Comparison of ENCODE assay signal across 8 cellular contexts in the genomic region with DNA sequence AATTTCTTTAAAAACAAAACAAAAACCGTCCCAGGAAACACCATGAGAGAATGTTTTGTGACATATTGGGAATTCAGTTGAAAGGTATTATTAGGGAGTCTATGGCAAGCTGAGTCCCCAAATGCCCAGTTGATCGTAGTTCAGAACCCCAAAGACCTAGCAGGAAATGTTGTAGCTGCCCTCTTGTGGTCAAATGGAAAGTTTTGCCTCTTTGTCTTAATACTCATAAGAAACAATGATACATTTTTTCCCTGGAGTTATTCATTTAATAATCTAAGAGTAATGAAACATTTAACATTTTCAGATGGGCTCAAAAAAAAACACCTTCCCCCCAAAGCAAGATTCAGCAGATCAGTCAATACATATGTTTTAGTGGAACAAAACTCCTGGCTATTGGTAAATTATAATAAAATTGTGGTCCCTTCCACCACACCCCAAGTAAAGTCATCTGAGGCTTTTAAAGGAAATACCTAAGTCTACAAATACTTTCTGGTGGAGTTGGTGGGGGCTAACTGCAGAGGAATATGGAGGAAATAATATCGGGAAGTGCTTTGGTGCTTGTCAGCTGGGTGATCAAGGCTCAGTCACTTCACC. TPM values are rescaled to one million over a fixed set of nuclear protein-coding genes. Genes with fewer than 3 reads are reported as not detected.
DNase-seq lines count a peak whose midpoint lies in the region; ATAC-seq and TF ChIP-seq lines count a peak whose summit lies in the region.

No MANE protein-coding gene starts in this region.

- H3K9me3 Mint-ChIP-seq in activated naive CD4-positive, alpha-beta T cell treated with anti-CD3 and anti-CD28 coated beads, Interleukin-2, amount 10 ng/mL, durations not matched to agents 7 days and 5 days: no peaks in the 10 kb centered on the region
- no peaks in the 10 kb centered on the region for H3K9me3 Mint-ChIP-seq in activated T-cell treated with anti-CD3 and anti-CD28 coated beads, Interleukin-2, amount 50 U/mL, for 4 hours

- H3K36me3 ChIP-seq in HEK293 (ENCODE audit: control insufficient read depth in 2 of 2, insufficient read depth in 1 of 2, low read length in 2 of 2) (no peaks in the 10 kb centered on the region), mesendoderm (ENCODE audit: control insufficient read depth, insufficient read depth, low read length) (no peaks in the 10 kb centered on the region)

- H3K27ac Mint-ChIP-seq in activated naive CD4-positive, alpha-beta T cell treated with anti-CD3 and anti-CD28 coated beads, Interleukin-2, amount 10 ng/mL, durations not matched to agents 7 days and 5 days: no peak overlapping the region

- no peaks in the 10 kb centered on the region for H3K27me3 ChIP-seq in mesendoderm (ENCODE audit: insufficient read depth, low read length, poor library complexity)

- H3K18ac ChIP-seq in mesendoderm (ENCODE audit: low read length): no peak overlapping the region

- no peaks in the 10 kb centered on the region for H3K9me3 ChIP-seq in HEK293 (ENCODE audit: control insufficient read depth, insufficient read depth, low read depth, low read length)

- no peak overlapping the region for H2AK5ac ChIP-seq in mesendoderm (ENCODE audit: low read length)

- no peak overlapping the region for H3K9ac ChIP-seq in mesendoderm (ENCODE audit: low read length)

- CTCF ChIA-PET in HEK293 (lab: Yijun Ruan, JAX): interaction anchor here (0.7 to 7.2 kb wide), 38 partner anchors 9 to 929 kb away, joined by 3 to 88 read pairs (median 4); partner anchors contain the start of gene EFEMP1
- CTCF ChIA-PET in activated naive CD4-positive, alpha-beta T cell treated with anti-CD3 and anti-CD28 coated beads, Interleukin-2, amount 10 ng/mL, durations not matched to agents 7 days and 5 days (lab: Charles Lee): interaction anchor here (1.3 to 2.5 kb wide), 2 partner anchors 53 to 242 kb away, joined by 3 to 11 read pairs; no protein-coding TSS in a partner anchor

- H3K4me2 ChIP-seq in mesendoderm (ENCODE audit: low read length): no peak overlapping the region

- H3K4me1 ChIP-seq in HEK293 (ENCODE audit: control insufficient read depth, insufficient read depth, low read length) (no peaks in the 10 kb centered on the region), mesendoderm (ENCODE audit: control insufficient read depth, low read depth, low read length) (no peaks in the 10 kb centered on the region)

- H3K79me2 ChIP-seq in mesendoderm (ENCODE audit: control insufficient read depth, insufficient read depth, low read length): no peaks in the 10 kb centered on the region

- H3K4ac ChIP-seq in mesendoderm (ENCODE audit: low read depth, low read length): no peak overlapping the region

- H4K8ac ChIP-seq in mesendoderm (ENCODE audit: low read depth, low read length): no peak overlapping the region

- no peak overlapping the region for H2BK120ac ChIP-seq in mesendoderm (ENCODE audit: low read depth, low read length)

- H4K5ac ChIP-seq in mesendoderm (ENCODE audit: low read length): no peak overlapping the region

- no peak overlapping the region for H2BK15ac ChIP-seq in mesendoderm (replicated peaks; ENCODE audit: low read depth)

- POLR2A ChIA-PET in HEK293 (lab: Yijun Ruan, JAX): no interaction called here

- no peak overlapping the region for H3K56ac ChIP-seq in mesendoderm (ENCODE audit: low read length)

- no peaks in the 10 kb centered on the region for H3K27me3 Mint-ChIP-seq in activated naive CD4-positive, alpha-beta T cell treated with anti-CD3 and anti-CD28 coated beads, Interleukin-2, amount 10 ng/mL, durations not matched to agents 7 days and 5 days
- H3K27me3 Mint-ChIP-seq in activated T-cell treated with anti-CD3 and anti-CD28 coated beads, Interleukin-2, amount 50 U/mL, for 4 hours (ENCODE audit: low read depth): peaks cover 3% of the 10 kb centered on the region

- WGBS in mesendoderm (ENCODE audit: extremely low coverage, insufficient coverage, low lambda C conversion rate): no CpG with 5 or more reads among the region's 3 CpGs

- no peak overlapping the region for H3K4me3 Mint-ChIP-seq in activated naive CD4-positive, alpha-beta T cell treated with anti-CD3 and anti-CD28 coated beads, Interleukin-2, amount 10 ng/mL, durations not matched to agents 7 days and 5 days
- H3K4me3 Mint-ChIP-seq in activated T-cell treated with anti-CD3 and anti-CD28 coated beads, Interleukin-2, amount 50 U/mL, for 4 hours: no peak overlapping the region

- H3K4me1 Mint-ChIP-seq in activated naive CD4-positive, alpha-beta T cell treated with anti-CD3 and anti-CD28 coated beads, Interleukin-2, amount 10 ng/mL, durations not matched to agents 7 days and 5 days: no peaks in the 10 kb centered on the region
- no peaks in the 10 kb centered on the region for H3K4me1 Mint-ChIP-seq in activated T-cell treated with anti-CD3 and anti-CD28 coated beads, Interleukin-2, amount 50 U/mL, for 4 hours (ENCODE audit: low read depth)

- H3K36me3 Mint-ChIP-seq in activated naive CD4-positive, alpha-beta T cell treated with anti-CD3 and anti-CD28 coated beads, Interleukin-2, amount 10 ng/mL, durations not matched to agents 7 days and 5 days: no peaks in the 10 kb centered on the region
- no peaks in the 10 kb centered on the region for H3K36me3 Mint-ChIP-seq in activated T-cell treated with anti-CD3 and anti-CD28 coated beads, Interleukin-2, amount 50 U/mL, for 4 hours (ENCODE audit: insufficient read depth)

- intact Hi-C loops in left colon (cut with DNase I, micrococcal nuclease): no loop called here

- peak; percentile 25; the same call in 1 of the 2 replicates for TF ChIP-seq CTCF in HEK293 (tag by site-specific recombination; IDR thresholded peaks at IDR 0.05)

- H2BK5ac ChIP-seq in mesendoderm (ENCODE audit: low read length): no peak overlapping the region

- H3K4me3 ChIP-seq in HEK293 (ENCODE audit: low read depth, low read length) (no peak overlapping the region), mesendoderm (ENCODE audit: low read length) (no peak overlapping the region)

- no peak overlapping the region for H3K23ac ChIP-seq in mesendoderm (ENCODE audit: low read length)

- H3K27ac ChIP-seq in HEK293 (ENCODE audit: extremely low read depth, low read depth, low read length) (no peak overlapping the region), mesendoderm (ENCODE audit: low read depth, low read length) (no peak overlapping the region)

- DNase-seq in Daoy (ENCODE audit: low read depth) (peak; percentile 60), NCI-H774 (lab: John Stamatoyannopoulos, UW) (peak; percentile 19), cerebellum (ENCODE audit: low spot score) (peak; percentile 1), mesendoderm (peak; percentile 44), left colon (no peak)
- DNase-seq in activated naive CD4-positive, alpha-beta T cell treated with anti-CD3 and anti-CD28 coated beads, Interleukin-2, amount 10 ng/mL, durations not matched to agents 7 days and 5 days: no peak
- DNase-seq in activated T-cell treated with anti-CD3 and anti-CD28 coated beads, Interleukin-2, amount 50 U/mL, for 4 hours: no peak

- no peak for ATAC-seq in left colon
- ATAC-seq in activated T-cell treated with anti-CD3 and anti-CD28 coated beads, Interleukin-2, amount 50 U/mL, for 4 hours: no peak

- H3K79me1 ChIP-seq in mesendoderm (ENCODE audit: low read length): no peaks in the 10 kb centered on the region

TF ChIP-seq in HEK293, 187 proteins besides CTCF, POLR2A, EP300 and RAD21:
- TF ChIP-seq ZNF654 (tag by site-specific recombination; IDR thresholded peaks at IDR 0.05; ENCODE audit: low read depth): peak; percentile 57
- TF ChIP-seq ZNF571 (tag by site-specific recombination; IDR thresholded peaks at IDR 0.05): no peak
- TF ChIP-seq ZNF2 (tag by site-specific recombination; IDR thresholded peaks at IDR 0.05): peak; percentile 77

RNA-seq across cellular contexts. Expression of gene EFEMP1, which starts 37.8 kb away (rescaled TPM):
- total RNA-seq in Daoy (2014; rRNA removed; shearing (Covaris generic)): 290 and 292 TPM in 2 replicates
- total RNA-seq in cerebellum (25.0 TPM), left colon (10 to 100 TPM; 22.2 to 34.1 TPM)
- polyA plus RNA-seq in mesendoderm (2013, experiment 1 of 2): 14.5 TPM
- 14.7 TPM for polyA plus RNA-seq in mesendoderm (2013, experiment 2 of 2)
- total RNA-seq in activated T-cell treated with anti-CD3 and anti-CD28 coated beads, Interleukin-2, amount 50 U/mL, for 4 hours: under 1 TPM; 0.25 to 0.43 (median 0.40) TPM

Comparison
In these comparisons a context has a peak if more than half of its experiments do, and no peak if none do; other contexts are left out.
1. DNase-seq: peak in Daoy (single experiment), NCI-H774 (single experiment), cerebellum (single experiment) and mesendoderm (single experiment); none in left colon (0 of 2), activated naive CD4-positive, alpha-beta T cell treated with anti-CD3 and anti-CD28 coated beads, Interleukin-2, amount 10 ng/mL, durations not matched to agents 7 days and 5 days (single experiment) and activated T-cell treated with anti-CD3 and anti-CD28 coated beads, Interleukin-2, amount 50 U/mL, for 4 hours (single experiment).
2. RNA of gene EFEMP1, which starts 37.8 kb away (total RNA-seq): 290 to 292 TPM in Daoy, 22.2 to 34.1 TPM in left colon and 25.0 TPM in cerebellum (single experiment); 0.25 to 0.43 TPM in activated T-cell treated with anti-CD3 and anti-CD28 coated beads, Interleukin-2, amount 50 U/mL, for 4 hours; every median in the first group is over 10 times any median in the second.